In the genomic region with DNA sequence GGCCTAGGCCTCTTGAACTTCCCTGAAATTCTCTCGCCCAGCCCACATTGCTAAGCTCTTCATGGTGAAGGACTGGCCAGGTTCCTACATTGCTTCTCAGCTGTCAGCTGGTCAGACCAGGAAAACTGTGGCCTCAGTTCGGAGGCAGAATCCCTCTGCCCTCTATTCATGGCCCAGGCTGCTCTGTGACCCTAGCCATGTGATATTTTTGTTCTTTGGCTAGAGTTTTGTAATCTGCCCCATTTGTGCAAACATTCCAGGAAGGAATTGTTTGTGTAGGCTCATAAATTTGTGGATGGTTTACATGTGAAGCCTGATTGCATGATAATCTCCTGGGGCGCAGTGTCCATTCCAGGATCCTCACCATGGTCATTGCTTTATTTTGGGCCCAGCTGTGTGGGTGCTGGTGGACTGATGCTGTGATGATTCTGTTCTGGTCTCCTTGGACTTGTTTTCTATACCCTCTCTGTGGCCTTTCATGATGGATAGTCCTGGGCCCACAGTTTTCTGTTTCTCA, we compare ENCODE assay signal across 17 cellular contexts.
DNase-seq lines count a peak whose midpoint lies in the region; ATAC-seq and TF ChIP-seq lines count a peak whose summit lies in the region.
"Had no signal": no experiment of that assay in that cellular context is flagged by ENCODE, and none has a peak within 500 bp of the region (broad histone marks: within the 10 kb centered on the region; RNA-seq: fewer than 3 reads in every experiment).

No MANE protein-coding gene starts in this region.

- peak; percentile 24 to 67 (median 51) for ATAC-seq in heart left ventricle
- peak; percentile 51 to 76 for ATAC-seq in left cardiac atrium
- ATAC-seq in omental fat pad (ENCODE audit: low FRiP score): peak; percentile 61
- no peak for ATAC-seq in HG02973 (IDR thresholded peaks at IDR 0.05; ENCODE audit: unreplicated experiment)
- ATAC-seq in HG03139 (IDR thresholded peaks at IDR 0.05; ENCODE audit: unreplicated experiment): no peak

- H3K27me3 ChIP-seq in heart left ventricle: no peaks in the 10 kb centered on the region
- no peaks in the 10 kb centered on the region for H3K27me3 ChIP-seq in right atrium auricular region
- H3K27me3 ChIP-seq: uterus had no signal

- DNase-seq in heart left ventricle: no peak
- no peak for DNase-seq in right atrium auricular region (ENCODE audit: low spot score)
- no peak for DNase-seq in left cardiac atrium
- DNase-seq in omental fat pad (ENCODE audit: low spot score): no peak
- no peak for DNase-seq in DMS153 (lab: John Stamatoyannopoulos, UW)
- no peak for DNase-seq in NCI-H1048 (lab: John Stamatoyannopoulos, UW)
- DNase-seq: activated CD4-positive, alpha-beta T cell treated with anti-CD3 and anti-CD28 coated beads for 4 hours; amniotic stem cell; esophagus squamous epithelium; GDM1; NCI-H2227 treated with DMSO at 0.1 percent for 48 hours; NK-92 treated with Interleukin-12 subunit alpha and Interleukin-12 subunit beta, amount 100 ng/mL, for 24 hours; SHP77; uterus had no signal

- H3K9me3 ChIP-seq in heart left ventricle: peaks cover 0 to 7% (median 0%) of the 10 kb centered on the region in 12 donors
- H3K9me3 ChIP-seq in right atrium auricular region: no peaks in the 10 kb centered on the region
- H3K9me3 ChIP-seq: A549, esophagus squamous epithelium, uterus had no signal

- H3K4me3 ChIP-seq in heart left ventricle (no peak overlapping the region), right atrium auricular region (no peak overlapping the region)
- H3K4me3 ChIP-seq: A549, esophagus squamous epithelium, uterus had no signal

- H3K4me1 ChIP-seq in heart left ventricle (no peaks in the 10 kb centered on the region), right atrium auricular region (no peaks in the 10 kb centered on the region)
- H3K4me1 ChIP-seq: A549, uterus had no signal

- intact Hi-C loops in heart left ventricle (cut with DNase I) (loop anchor here in 1 of 10 donors (10.0 kb wide), 1 partner anchor 55 kb away; no protein-coding TSS in a partner anchor), left cardiac atrium (cut with DNase I) (no loop called here)

- TF ChIP-seq POLR2A in heart left ventricle (IDR thresholded peaks at IDR 0.05): no peak

- H3K36me3 ChIP-seq in heart left ventricle (no peaks in the 10 kb centered on the region), right atrium auricular region (no peaks in the 10 kb centered on the region)
- H3K36me3 ChIP-seq: esophagus squamous epithelium, uterus had no signal

- H3K27ac ChIP-seq in heart left ventricle (peak overlapping the region in 1 of 12 donors; percentile 9), right atrium auricular region (no peak overlapping the region)
- H3K27ac ChIP-seq: A549, uterus had no signal

- 74 to 90% (median 81%) methylated on average over 3 of the region's 3 CpGs for WGBS in heart left ventricle, 4 donors

- TF ChIP-seq CTCF in heart left ventricle (IDR thresholded peaks at IDR 0.05) (no peak), right atrium auricular region (IDR thresholded peaks at IDR 0.05) (no peak), omental fat pad (IDR thresholded peaks at IDR 0.05) (no peak)

Comparison
In these comparisons a context has a peak if more than half of its experiments do, and no peak if none do; other contexts are left out.
1. ATAC-seq: peak in heart left ventricle (4 of 4), left cardiac atrium (2 of 2) and omental fat pad (single experiment); none in HG02973 (single experiment) and HG03139 (single experiment).